ENCODE assay signal across 35 cellular contexts in the genomic region with DNA sequence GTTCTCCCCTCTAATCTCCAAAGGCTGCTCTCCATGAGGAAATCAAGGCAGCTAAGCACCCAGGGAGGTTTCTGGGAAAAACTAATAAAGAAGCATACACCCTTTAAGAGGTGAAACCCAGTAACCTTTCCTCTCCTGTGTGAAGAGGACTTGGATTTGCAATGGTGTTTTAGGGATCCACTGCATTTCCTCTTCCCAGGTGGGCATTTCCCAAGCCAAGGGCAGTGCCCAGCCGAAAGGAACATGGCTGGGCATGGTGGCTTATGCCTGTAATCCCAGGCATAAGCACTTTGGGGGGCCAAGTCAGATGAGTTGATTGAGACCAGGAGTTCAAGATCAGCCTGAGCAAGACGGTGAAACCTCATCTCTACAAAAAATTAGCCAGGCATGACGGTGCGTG.
"Had no signal": no experiment of that assay in that cellular context is flagged by ENCODE, and none has a peak within 500 bp of the region (broad histone marks: within the 10 kb centered on the region; RNA-seq: fewer than 3 reads in every experiment).

No MANE protein-coding gene starts in this region.

- H3K27ac Mint-ChIP-seq: activated B cell treated with CpG ODN at 0.5 μM for 24 hours; activated CD4-positive, alpha-beta memory T cell treated with anti-CD3 and anti-CD28 coated beads for 36 hours; activated CD4-positive, alpha-beta T cell treated with anti-CD3 and anti-CD28 coated beads, Interleukin-2, amount 10 ng/mL, durations not matched to agents 24 days and 14 days; activated CD8-positive, alpha-beta T cell treated with anti-CD3 and anti-CD28 coated beads for 36 hours; activated naive CD4-positive, alpha-beta T cell treated with anti-CD3 and anti-CD28 coated beads for 36 hours; activated naive CD4-positive, alpha-beta T cell treated with anti-CD3 and anti-CD28 coated beads, Interleukin-2, amount 50 U/mL, for 72 hours; activated naive CD8-positive, alpha-beta T cell treated with anti-CD3 and anti-CD28 coated beads for 36 hours; activated T-cell treated with anti-CD3 and anti-CD28 coated beads, Interleukin-2, amount 50 U/mL, for 72 hours; activated T-helper 1 cell treated with anti-CD3 and anti-CD28 coated beads, Interleukin-12 subunit alpha, Interleukin-12 subunit beta, Interleukin-2, Interleukin-4 antibody, amounts not matched to agents 30 ng/mL and 10 ng/mL and 1 ng/mL, durations not matched to agents 14 hours and 24 hours and 36 hours; activated T-helper 17 cell treated with anti-CD3 and anti-CD28 coated beads, Interleukin-2, amount 50 U/mL, for 72 hours; brain; T-helper 2 cell treated with Interferon-gamma antibody and Interleukin-4, amounts not matched to agents 5 μg/mL and 100 μg/mL, for 36 hours had no signal

- H3K27ac ChIP-seq: adrenal gland, cardiac muscle cell, VCaP had no signal

- H3K36me3 ChIP-seq: adrenal gland, cardiac muscle cell had no signal

- H3K27me3 ChIP-seq: cardiac muscle cell had no signal

- H3K36me3 Mint-ChIP-seq: activated CD4-positive, alpha-beta memory T cell treated with anti-CD3 and anti-CD28 coated beads for 36 hours; activated naive CD8-positive, alpha-beta T cell treated with anti-CD3 and anti-CD28 coated beads for 36 hours; brain had no signal

- FAIRE-seq: bronchial epithelial cell, TTC549 had no signal

- H3K4me3 ChIP-seq: adrenal gland, cardiac muscle cell had no signal

- H3K4me3 Mint-ChIP-seq: activated B cell treated with CpG ODN at 0.5 μM for 24 hours; activated CD4-positive, alpha-beta memory T cell treated with anti-CD3 and anti-CD28 coated beads for 36 hours; activated CD4-positive, alpha-beta T cell treated with anti-CD3 and anti-CD28 coated beads, Interleukin-2, amount 10 ng/mL, durations not matched to agents 24 days and 14 days; activated CD8-positive, alpha-beta T cell treated with anti-CD3 and anti-CD28 coated beads for 36 hours; activated naive CD4-positive, alpha-beta T cell treated with anti-CD3 and anti-CD28 coated beads for 36 hours; activated naive CD8-positive, alpha-beta T cell treated with anti-CD3 and anti-CD28 coated beads for 36 hours; activated T-cell treated with anti-CD3 and anti-CD28 coated beads, Interleukin-2, amount 50 U/mL, for 4 hours; activated T-cell treated with anti-CD3 and anti-CD28 coated beads, Interleukin-2, amount 50 U/mL, for 72 hours; activated T-helper 1 cell treated with anti-CD3 and anti-CD28 coated beads, Interleukin-12 subunit alpha, Interleukin-12 subunit beta, Interleukin-2, Interleukin-4 antibody, amounts not matched to agents 30 ng/mL and 10 ng/mL and 1 ng/mL, durations not matched to agents 14 hours and 24 hours and 36 hours; activated T-helper 17 cell treated with anti-CD3 and anti-CD28 coated beads, Interleukin-2, amount 50 U/mL, for 72 hours; brain; central memory CD8-positive, alpha-beta T cell; T-helper 2 cell treated with Interferon-gamma antibody and Interleukin-4, amounts not matched to agents 5 μg/mL and 100 μg/mL, for 36 hours had no signal

- H3K4me1 ChIP-seq: adrenal gland had no signal

- DNase-seq: activated B cell treated with CpG ODN at 0.5 μM for 24 hours; activated CD4-positive, alpha-beta memory T cell treated with anti-CD3 and anti-CD28 coated beads for 36 hours; activated CD4-positive, alpha-beta T cell treated with anti-CD3 and anti-CD28 coated beads for 4 hours; activated CD4-positive, alpha-beta T cell treated with anti-CD3 and anti-CD28 coated beads, Interleukin-2, amount 10 ng/mL, durations not matched to agents 24 days and 14 days; activated CD4-positive, alpha-beta T cell treated with anti-CD3 and anti-CD28 coated beads, Interleukin-2, amount 50 U/mL, for 1 hour; activated CD4-positive, alpha-beta T cell treated with anti-CD3 and anti-CD28 coated beads, Interleukin-2, amount 50 U/mL, for 4 hours; activated CD4-positive, CD25-positive, alpha-beta regulatory T cell treated with anti-CD3 and anti-CD28 coated beads, Interleukin-2, amount 50 U/mL, for 72 hours; activated CD8-positive, alpha-beta memory T cell treated with anti-CD3 and anti-CD28 coated beads, Interleukin-2, amount 50 U/mL, for 4 hours; activated CD8-positive, alpha-beta T cell treated with anti-CD3 and anti-CD28 coated beads for 36 hours; activated effector memory CD4-positive, alpha-beta T cell treated with anti-CD3 and anti-CD28 coated beads, Interleukin-2, amount 50 U/mL, for 16 hours; activated gamma-delta T cell treated with Interleukin-2 at 50 U/mL for 16 hours; activated naive CD4-positive, alpha-beta T cell; activated naive CD4-positive, alpha-beta T cell treated with anti-CD3 and anti-CD28 coated beads for 36 hours; activated naive CD4-positive, alpha-beta T cell treated with anti-CD3 and anti-CD28 coated beads, Interleukin-2, amount 50 U/mL, for 16 hours; activated naive CD8-positive, alpha-beta T cell treated with anti-CD3 and anti-CD28 coated beads for 36 hours; activated T-cell treated with anti-CD3 and anti-CD28 coated beads for 4 hours; activated T-cell treated with anti-CD3 and anti-CD28 coated beads, Interleukin-2, amount 50 U/mL, for 1 hour; activated T-cell treated with anti-CD3 and anti-CD28 coated beads, Interleukin-2, amount 50 U/mL, for 4 hours; activated T-cell treated with anti-CD3 and anti-CD28 coated beads, Interleukin-2, amount 50 U/mL, for 72 hours; adrenal gland; amniotic stem cell; caudate nucleus; cerebellar nuclear complex; T-helper 2 cell; T-helper 9 cell had no signal

- ATAC-seq: activated CD8-positive, alpha-beta T cell treated with anti-CD3 and anti-CD28 coated beads for 36 hours; activated naive CD4-positive, alpha-beta T cell treated with anti-CD3 and anti-CD28 coated beads, Interleukin-2, amount 50 U/mL, for 72 hours; activated T-cell treated with anti-CD3 and anti-CD28 coated beads, Interleukin-2, amount 50 U/mL, for 4 hours; activated T-cell treated with anti-CD3 and anti-CD28 coated beads, Interleukin-2, amount 50 U/mL, for 72 hours; activated T-helper 17 cell treated with anti-CD3 and anti-CD28 coated beads, Interleukin-2, amount 50 U/mL, for 72 hours had no signal

- H3K4me1 Mint-ChIP-seq: activated B cell treated with CpG ODN at 0.5 μM for 24 hours; activated CD4-positive, alpha-beta T cell treated with anti-CD3 and anti-CD28 coated beads, Interleukin-2, amount 10 ng/mL, durations not matched to agents 24 days and 14 days; activated naive CD8-positive, alpha-beta T cell treated with anti-CD3 and anti-CD28 coated beads for 36 hours; activated T-helper 17 cell treated with anti-CD3 and anti-CD28 coated beads, Interleukin-2, amount 50 U/mL, for 72 hours; brain; central memory CD8-positive, alpha-beta T cell had no signal

- H3K9me3 ChIP-seq: adrenal gland had no signal
